Comparison of ENCODE assay signal across 8 cellular contexts in genomic region chr16:22296225-22297113, GRCh38. TPM values are rescaled to one million over a fixed set of nuclear protein-coding genes. Genes with fewer than 3 reads are reported as not detected.
DNase-seq lines count a peak whose midpoint lies in the region; ATAC-seq and TF ChIP-seq lines count a peak whose summit lies in the region.

No MANE protein-coding gene starts in this region.

- no peak for ATAC-seq in stimulated activated naive CD8-positive, alpha-beta T cell treated with anti-CD3 and anti-CD28 coated beads, Interleukin-15, amount 100 ng/mL, for 72 hours
- no peak for ATAC-seq in GM18861 (IDR thresholded peaks at IDR 0.05; ENCODE audit: unreplicated experiment)

- H3K4me3 ChIP-seq in GM12865 (ENCODE audit: low read depth, low read length) = peak overlapping the region; percentile 84

- DNase-seq in GM12865 (ENCODE audit: low read depth) (no peak), KBM-7 (peak; percentile 51), immature natural killer cell (no peak), NCI-H446 treated with DMSO at 0.1 percent for 48 hours (lab: John Stamatoyannopoulos, UW) (no peak), Ammon's horn (ENCODE audit: low spot score) (no peak)
- no peak for DNase-seq in activated naive CD8-positive, alpha-beta T cell treated with anti-CD3 and anti-CD28 coated beads for 36 hours
- peak in 1 of 2 donors; percentile 7 for DNase-seq in stimulated activated naive CD8-positive, alpha-beta T cell treated with anti-CD3 and anti-CD28 coated beads, Interleukin-15, amount 100 ng/mL, for 72 hours

- H3K27me3 Mint-ChIP-seq in activated naive CD8-positive, alpha-beta T cell treated with anti-CD3 and anti-CD28 coated beads for 36 hours = peaks cover 11% of the 10 kb centered on the region
- H3K27me3 Mint-ChIP-seq in immature natural killer cell (ENCODE audit: low read depth in 3 of 3) = peaks cover 22 to 31% (median 31%) of the 10 kb centered on the region in 3 donors
- H3K27me3 Mint-ChIP-seq in stimulated activated naive CD8-positive, alpha-beta T cell treated with anti-CD3 and anti-CD28 coated beads, Interleukin-15, amount 100 ng/mL, for 72 hours = no peaks in the 10 kb centered on the region

- peak overlapping the region; percentile 93 for H3K4me3 Mint-ChIP-seq in activated naive CD8-positive, alpha-beta T cell treated with anti-CD3 and anti-CD28 coated beads for 36 hours
- peak overlapping the region; percentile 91 to 99 (median 94) for H3K4me3 Mint-ChIP-seq in immature natural killer cell
- H3K4me3 Mint-ChIP-seq in stimulated activated naive CD8-positive, alpha-beta T cell treated with anti-CD3 and anti-CD28 coated beads, Interleukin-15, amount 100 ng/mL, for 72 hours = peak overlapping the region; percentile 93 to 96

- in situ Hi-C loops in KBM-7 (cut with MboI; ENCODE audit: low pct_unique_long_range_greater_than_20kb, low sequenced_read_pairs) = loop anchor here (5.0 kb wide), 1 partner anchor 99 kb away; no protein-coding TSS in a partner anchor

- H3K9me3 Mint-ChIP-seq in activated naive CD8-positive, alpha-beta T cell treated with anti-CD3 and anti-CD28 coated beads for 36 hours = no peaks in the 10 kb centered on the region
- H3K9me3 Mint-ChIP-seq in immature natural killer cell = peaks cover 0 to 3% (median 0%) of the 10 kb centered on the region in 6 donors
- H3K9me3 Mint-ChIP-seq in stimulated activated naive CD8-positive, alpha-beta T cell treated with anti-CD3 and anti-CD28 coated beads, Interleukin-15, amount 100 ng/mL, for 72 hours = no peaks in the 10 kb centered on the region

- H3K36me3 Mint-ChIP-seq in activated naive CD8-positive, alpha-beta T cell treated with anti-CD3 and anti-CD28 coated beads for 36 hours = peaks cover 26% of the 10 kb centered on the region
- H3K36me3 Mint-ChIP-seq in immature natural killer cell = peaks cover 0 to 4% (median 0%) of the 10 kb centered on the region in 3 donors

- H3K4me1 Mint-ChIP-seq in activated naive CD8-positive, alpha-beta T cell treated with anti-CD3 and anti-CD28 coated beads for 36 hours = peaks cover 43% of the 10 kb centered on the region
- peaks cover 35 to 47% of the 10 kb centered on the region in 2 donors for H3K4me1 Mint-ChIP-seq in immature natural killer cell
- peaks cover 61% of the 10 kb centered on the region for H3K4me1 Mint-ChIP-seq in stimulated activated naive CD8-positive, alpha-beta T cell treated with anti-CD3 and anti-CD28 coated beads, Interleukin-15, amount 100 ng/mL, for 72 hours

- no peak for TF ChIP-seq CTCF in GM12865 (IDR thresholded peaks at IDR 0.05; ENCODE audit: insufficient read depth, low read depth, low read length, missing control alignments)

- peak overlapping the region; percentile 95 for H3K27ac Mint-ChIP-seq in activated naive CD8-positive, alpha-beta T cell treated with anti-CD3 and anti-CD28 coated beads for 36 hours
- H3K27ac Mint-ChIP-seq in immature natural killer cell = peak overlapping the region; percentile 96 to 100 (median 99)
- peak overlapping the region; percentile 97 to 100 for H3K27ac Mint-ChIP-seq in stimulated activated naive CD8-positive, alpha-beta T cell treated with anti-CD3 and anti-CD28 coated beads, Interleukin-15, amount 100 ng/mL, for 72 hours

RNA-seq across cellular contexts. Expression of gene POLR3E, which starts 0.7 kb away (rescaled TPM):
- total RNA-seq in activated naive CD8-positive, alpha-beta T cell treated with anti-CD3 and anti-CD28 coated beads for 36 hours = 10 to 100 TPM; 94.3 to 95.8 TPM
- polyA plus RNA-seq in immature natural killer cell = 10 to 100 TPM in 1 of 3 donors, 1 to 10 TPM in 2; 2.9 to 21.5 (median 6.9) TPM
